In genomic region chr7:141551080-141551772, GRCh38 we compare ENCODE assay signal across 1 cellular context.
TF ChIP-seq lines count a peak whose summit lies in the region.

Gene AGK (plus strand): TSS chr7:141551410. CDS start chr7:141555467, 4,057 bp downstream.

TF ChIP-seq in HepG2, 621 proteins besides CTCF, POLR2A, EP300 and RAD21 (continued from another document and continues in another):
- TF ChIP-seq HNF1B (CRISPR knock-in tag; IDR thresholded peaks at IDR 0.05) (no peak), RFX3 (CRISPR knock-in tag; IDR thresholded peaks at IDR 0.05) (no peak), HMG20A (CRISPR knock-in tag; IDR thresholded peaks at IDR 0.05; ENCODE audit: borderline replicate concordance) (no peak), RFX1 (IDR thresholded peaks at IDR 0.05) (no peak), CCDC6 (CRISPR knock-in tag; IDR thresholded peaks at IDR 0.05) (peak; percentile 90), CREBL2 (CRISPR knock-in tag; IDR thresholded peaks at IDR 0.05; ENCODE audit: borderline replicate concordance) (no peak), ZNF607 (CRISPR knock-in tag; IDR thresholded peaks at IDR 0.05; ENCODE audit: borderline replicate concordance) (peak; percentile 91), ZBTB46 (CRISPR knock-in tag; IDR thresholded peaks at IDR 0.05; ENCODE audit: borderline replicate concordance) (no peak), MAFG (CRISPR knock-in tag; IDR thresholded peaks at IDR 0.05) (no peak), SNAPC4 (CRISPR knock-in tag; IDR thresholded peaks at IDR 0.05) (no peak), BORCS8-MEF2B (CRISPR knock-in tag; IDR thresholded peaks at IDR 0.05) (peak; percentile 76), CHD2 (IDR thresholded peaks at IDR 0.05; ENCODE audit: low read depth, low read length) (no peak), YY1 (IDR thresholded peaks at IDR 0.05; ENCODE audit: insufficient read depth, insufficient replicate concordance, low read depth, low read length) (peak; percentile 81), THRA (CRISPR knock-in tag; IDR thresholded peaks at IDR 0.05; ENCODE audit: borderline replicate concordance) (peak; percentile 52; the same call in 1 of the 2 replicates), ZSCAN20 (CRISPR knock-in tag; IDR thresholded peaks at IDR 0.05; ENCODE audit: borderline replicate concordance) (no peak; the same call in 1 of the 2 replicates), SMAD3 (CRISPR knock-in tag; IDR thresholded peaks at IDR 0.05) (peak; percentile 61), ZNF256 (CRISPR knock-in tag; conservative IDR thresholded peaks at IDR 0.05) (no peak), ISX (CRISPR knock-in tag; conservative IDR thresholded peaks at IDR 0.05) (no peak), ZNF710 (CRISPR knock-in tag; IDR thresholded peaks at IDR 0.05; ENCODE audit: borderline replicate concordance) (no peak; the same call in 1 of the 2 replicates), NFIB (CRISPR knock-in tag; IDR thresholded peaks at IDR 0.05; ENCODE audit: borderline replicate concordance) (no peak), GTF3A (CRISPR knock-in tag; conservative IDR thresholded peaks at IDR 0.05) (no peak), ZNF180 (CRISPR knock-in tag; IDR thresholded peaks at IDR 0.05; ENCODE audit: borderline replicate concordance, low read depth) (no peak), IRX3 (CRISPR knock-in tag; IDR thresholded peaks at IDR 0.05; ENCODE audit: borderline replicate concordance, low read depth) (peak; percentile 86; the same call in 1 of the 2 replicates), MED13 (CRISPR knock-in tag; IDR thresholded peaks at IDR 0.05) (0 out of 2 replicates have a peak, but pooled peaks have one; percentile 28), BCL6 (CRISPR knock-in tag; IDR thresholded peaks at IDR 0.05) (no peak), ZNF230 (CRISPR knock-in tag; IDR thresholded peaks at IDR 0.05) (no peak), MXI1 (IDR thresholded peaks at IDR 0.05; ENCODE audit: borderline replicate concordance, low read depth, low read length) (peak; percentile 60; the same call in 1 of the 3 replicates), MYNN (CRISPR knock-in tag; IDR thresholded peaks at IDR 0.05; ENCODE audit: low read depth) (0 out of 2 replicates have a peak, but pooled peaks have one; percentile 43), GLMP (CRISPR knock-in tag; IDR thresholded peaks at IDR 0.05; ENCODE audit: borderline replicate concordance) (no peak), IRF1 (CRISPR knock-in tag; IDR thresholded peaks at IDR 0.05; ENCODE audit: low read depth) (no peak), U2AF1 (optimal IDR thresholded peaks at IDR 0.05; ENCODE audit: low read depth, low read length) (peak; percentile 79), ZNF501 (CRISPR knock-in tag; IDR thresholded peaks at IDR 0.05) (peak; percentile 87), REST (IDR thresholded peaks at IDR 0.05; ENCODE audit: borderline replicate concordance in 1 of 2, low read depth in 1 of 2, low read length in 2 of 2) (peak in 1 of 2 experiments; percentile 42; a peak in 1 of 4 replicates), SIN3B (IDR thresholded peaks at IDR 0.05; ENCODE audit: low read length) (peak; percentile 58; the same call in 1 of the 2 replicates), ZNF879 (CRISPR knock-in tag; IDR thresholded peaks at IDR 0.05) (no peak), RAD51 (IDR thresholded peaks at IDR 0.05; ENCODE audit: borderline replicate concordance) (no peak), PAXIP1 (CRISPR knock-in tag; conservative IDR thresholded peaks at IDR 0.05) (no peak)
